9 cellular contexts compared by ENCODE assay signal in genomic region chr11:78077592-78077991, GRCh38. TPM values are rescaled to one million over a fixed set of nuclear protein-coding genes. Genes with fewer than 3 reads are reported as not detected.
A peak's percentile ranks its signal among the peaks of the same experiment; 100 is the strongest.
DNase-seq lines count a peak whose midpoint lies in the region; ATAC-seq and TF ChIP-seq lines count a peak whose summit lies in the region.
"Not testable (repeated sequence)": the region's sequence is repeated elsewhere in the genome, so short reads cannot be mapped to it uniquely, and the experiment has no call there.
"Had no signal": no experiment of that assay in that cellular context is flagged by ENCODE, and none has a peak within 500 bp of the region (broad histone marks: within the 10 kb centered on the region; RNA-seq: fewer than 3 reads in every experiment).

No MANE protein-coding gene starts in this region.

- H3K4me1 Mint-ChIP-seq in Caco-2 (ENCODE audit: low read depth, unreplicated experiment), result peaks cover 42% of the 10 kb centered on the region
- peaks cover 50% of the 10 kb centered on the region for H3K4me1 Mint-ChIP-seq in activated naive CD4-positive, alpha-beta T cell treated with anti-CD3 and anti-CD28 coated beads, Interleukin-2, amount 50 U/mL, for 24 hours

- H3K9ac ChIP-seq in duodenal mucosa (ENCODE audit: low read depth in 1 of 2, low read length in 2 of 2), result not testable (repeated sequence)

- BruUV-seq in Caco-2 (replicated peaks; lab: Mats Ljungman, UMichigan), result not testable (repeated sequence)

- H3K9me3 Mint-ChIP-seq in Caco-2 (ENCODE audit: unreplicated experiment), result peaks cover 13% of the 10 kb centered on the region
- H3K9me3 Mint-ChIP-seq in activated naive CD4-positive, alpha-beta T cell treated with anti-CD3 and anti-CD28 coated beads, Interleukin-2, amount 50 U/mL, for 24 hours, result not testable (repeated sequence)

- H3K27ac ChIP-seq in duodenal mucosa (ENCODE audit: low read depth, low read length); lower lobe of right lung; suprapubic skin: not testable (repeated sequence)

- H3K27ac Mint-ChIP-seq in Caco-2 (ENCODE audit: unreplicated experiment), result peak overlapping the region; percentile 52
- H3K27ac Mint-ChIP-seq in activated naive CD4-positive, alpha-beta T cell treated with anti-CD3 and anti-CD28 coated beads, Interleukin-2, amount 50 U/mL, for 24 hours, result not testable (repeated sequence)

- H3K4me3 Mint-ChIP-seq in Caco-2 (ENCODE audit: unreplicated experiment), result peak overlapping the region; percentile 76
- H3K4me3 Mint-ChIP-seq in activated naive CD4-positive, alpha-beta T cell treated with anti-CD3 and anti-CD28 coated beads, Interleukin-2, amount 50 U/mL, for 24 hours, result peak overlapping the region; percentile 93

- not testable (repeated sequence) for H3K9me3 ChIP-seq in Caco-2; duodenal mucosa (ENCODE audit: control insufficient read depth in 1 of 2, low read length in 2 of 2); lower lobe of right lung; neuron (ENCODE audit: low read length); suprapubic skin

- CTCF ChIA-PET in Caco-2 (lab: Charles Lee), result interaction anchor here (0.6 to 3.0 kb wide), 4 partner anchors 14 to 31 kb away, joined by 3 to 26 read pairs (median 8); no protein-coding TSS in a partner anchor

- peaks cover 41% of the 10 kb centered on the region for H3K36me3 Mint-ChIP-seq in Caco-2 (ENCODE audit: insufficient read depth, unreplicated experiment)
- not testable (repeated sequence) for H3K36me3 Mint-ChIP-seq in activated naive CD4-positive, alpha-beta T cell treated with anti-CD3 and anti-CD28 coated beads, Interleukin-2, amount 50 U/mL, for 24 hours

- not testable (repeated sequence) for H3K27me3 ChIP-seq in Caco-2 (replicated peaks; ENCODE audit: control insufficient read depth, insufficient read depth, low read length); duodenal mucosa (ENCODE audit: control insufficient read depth in 1 of 2, insufficient read depth in 2 of 2, low read length in 2 of 2); lower lobe of right lung (ENCODE audit: low read depth); neuron (ENCODE audit: insufficient read depth, low read length); suprapubic skin

- intact Hi-C loops in Caco-2 (cut with micrococcal nuclease; ENCODE audit: unreplicated experiment), result loop anchor here (5.0 kb wide), 1 partner anchor 110 kb away; the partner anchor contains the start of genes KCTD21 and USP35
- intact Hi-C loops in lower lobe of right lung (cut with DNase I), result not testable (repeated sequence)

- peak overlapping the region; percentile 73; the same call in 1 of the 2 replicates for H3K4me3 ChIP-seq in Caco-2 (ENCODE audit: low read depth, low read length)
- H3K4me3 ChIP-seq in LNCaP clone FGC (ENCODE audit: low read depth, low read length), result peak overlapping the region; percentile 99
- peak overlapping the region; percentile 79 for H3K4me3 ChIP-seq in WI38 (ENCODE audit: low read depth, low read length)
- H3K4me3 ChIP-seq in duodenal mucosa (ENCODE audit: low read depth in 1 of 2, low read length in 2 of 2), result peak overlapping the region; percentile 81 to 86
- H3K4me3 ChIP-seq in lower lobe of right lung, result peak overlapping the region; percentile 96
- H3K4me3 ChIP-seq in neuron (ENCODE audit: low read length), result peak overlapping the region; percentile 93
- H3K4me3 ChIP-seq in suprapubic skin, result peak overlapping the region; percentile 95

- TF ChIP-seq CTCF in Caco-2 (IDR thresholded peaks at IDR 0.05; ENCODE audit: insufficient read depth in 1 of 2, low read depth in 1 of 2, low read length in 1 of 2, severe bottlenecking in 1 of 2, unreplicated experiment in 1 of 2); LNCaP clone FGC (IDR thresholded peaks at IDR 0.05; ENCODE audit: control insufficient read depth, extremely low read depth, insufficient read depth); WI38 (IDR thresholded peaks at IDR 0.05; ENCODE audit: low read depth, low read length); lower lobe of right lung (IDR thresholded peaks at IDR 0.05); suprapubic skin (IDR thresholded peaks at IDR 0.05): not testable (repeated sequence)

- peaks cover 56% of the 10 kb centered on the region for H3K4me1 ChIP-seq in Caco-2
- peaks cover 34 to 42% of the 10 kb centered on the region in 2 donors for H3K4me1 ChIP-seq in duodenal mucosa (ENCODE audit: control insufficient read depth in 1 of 2, insufficient read depth in 2 of 2, low read length in 2 of 2)
- peaks cover 51% of the 10 kb centered on the region for H3K4me1 ChIP-seq in lower lobe of right lung
- H3K4me1 ChIP-seq in neuron (ENCODE audit: insufficient read depth, low read length), result peaks cover 18% of the 10 kb centered on the region
- peaks cover 44% of the 10 kb centered on the region for H3K4me1 ChIP-seq in suprapubic skin

- not testable (repeated sequence) for ATAC-seq in lower lobe of right lung

- not testable (repeated sequence) for H3K27me3 Mint-ChIP-seq in Caco-2 (ENCODE audit: insufficient read depth, unreplicated experiment); activated naive CD4-positive, alpha-beta T cell treated with anti-CD3 and anti-CD28 coated beads, Interleukin-2, amount 50 U/mL, for 24 hours

- not testable (repeated sequence) for TF ChIP-seq POLR2A in suprapubic skin (IDR thresholded peaks at IDR 0.05)

- TF ChIP-seq EP300 in suprapubic skin (IDR thresholded peaks at IDR 0.05), result not testable (repeated sequence)

- not testable (repeated sequence) for DNase-seq in Caco-2; LNCaP clone FGC (ENCODE audit: low read depth); lower lobe of right lung; suprapubic skin (ENCODE audit: low spot score in 2 of 2)

- WGBS in suprapubic skin, result 84% methylated on average over 4 of the region's 4 CpGs

- not testable (repeated sequence) for H3K36me3 ChIP-seq in Caco-2 (ENCODE audit: control insufficient read depth, insufficient read depth, low read length); duodenal mucosa (ENCODE audit: control insufficient read depth in 1 of 2, insufficient read depth in 2 of 2, low read length in 2 of 2); lower lobe of right lung; suprapubic skin
- H3K36me3 ChIP-seq in neuron (ENCODE audit: insufficient read depth, low read length), result peaks cover 22% of the 10 kb centered on the region

- POLR2A ChIA-PET in Caco-2 (lab: Charles Lee), result interaction anchor here (0.6 to 0.9 kb wide), 2 partner anchors 15 to 378 kb away, joined by 3 read pairs; no protein-coding TSS in a partner anchor

- not testable (repeated sequence) for H2AFZ ChIP-seq in neuron (ENCODE audit: low read depth, low read length)

RNA-seq across cellular contexts. Expression of gene NDUFC2, which starts 2.1 kb away (rescaled TPM):
- 732 and 805 TPM in 2 replicates for total RNA-seq in Caco-2 (2022)
- total RNA-seq in lower lobe of right lung, result 130 TPM
- total RNA-seq in suprapubic skin, result 100 to 1,000 TPM; 100 to 161 (median 115) TPM

RNA-seq across cellular contexts. Expression of gene THRSP, which starts 13.9 kb away (rescaled TPM):
- 0.25 TPM in 1 of 2 replicates, not detected in the other for total RNA-seq in Caco-2 (2022)
- not detected for total RNA-seq in lower lobe of right lung
- total RNA-seq in suprapubic skin, result 100 to 1,000 TPM in 1 of 4 donors, 10 to 100 TPM in 3; 17.9 to 129 (median 47.3) TPM
- total RNA-seq: dermis microvascular lymphatic vessel endothelial cell had no signal

RNA-seq across cellular contexts. Expression of gene KCTD14, which starts 54.5 kb away (rescaled TPM):
- total RNA-seq in Caco-2 (2022), result 8.2 and 9.1 TPM in 2 replicates
- 12.3 TPM for total RNA-seq in lower lobe of right lung
- 1 to 10 TPM; 1.8 to 6.0 (median 3.3) TPM for total RNA-seq in suprapubic skin

Comparison
In these comparisons a context has a peak if more than half of its experiments do, and no peak if none do; other contexts are left out.
1. RNA of gene THRSP, which starts 13.9 kb away (total RNA-seq): 17.9 to 129 TPM in suprapubic skin; 0.25 TPM in Caco-2 and not detected in lower lobe of right lung (single experiment); every median in the first group is over 10 times any median in the second.
2. Peak in every context shown above with its lines, with median percentiles within 50 percentile points of each other: H3K4me3 ChIP-seq.